Comparison of ENCODE assay signal across 26 cellular contexts in genomic region chr4:173535165-173535737, GRCh38. TPM values are rescaled to one million over a fixed set of nuclear protein-coding genes. Genes with fewer than 3 reads are reported as not detected.
DNase-seq lines count a peak whose midpoint lies in the region; ATAC-seq, FAIRE-seq and TF ChIP-seq lines count a peak whose summit lies in the region.
"Had no signal": no experiment of that assay in that cellular context is flagged by ENCODE, and none has a peak within 500 bp of the region (broad histone marks: within the 10 kb centered on the region; RNA-seq: fewer than 3 reads in every experiment).

No MANE protein-coding gene starts in this region.

- H3K27me3 ChIP-seq in heart right ventricle (peaks cover 0 to 100% (median 67%) of the 10 kb centered on the region in 7 donors), H1 (replicated peaks in 1 of 4; ENCODE audit: control insufficient read depth in 3 of 4, extremely low read depth in 1 of 4, insufficient read depth in 3 of 4, low read length in 3 of 4) (peaks cover 94 to 100% (median 99%) of the 10 kb centered on the region in 4 experiments), muscle layer of colon (ENCODE audit: control insufficient read depth in 1 of 2, insufficient read depth in 2 of 2, low read length in 2 of 2) (peaks cover 0 to 5% of the 10 kb centered on the region in 2 donors)

- H4K8ac ChIP-seq in H1 (ENCODE audit: extremely low read depth, insufficient read depth, low read length) = no peak overlapping the region

- H3K36me3 ChIP-seq in heart right ventricle (no peaks in the 10 kb centered on the region), H1 (ENCODE audit: control insufficient read depth in 2 of 4, insufficient read depth in 4 of 4, low read length in 3 of 4) (peaks cover 0 to 13% (median 0%) of the 10 kb centered on the region in 4 experiments; a peak in 1 of 8 replicates), muscle layer of colon (ENCODE audit: insufficient read depth, low read length) (peaks cover 9% of the 10 kb centered on the region)
- H3K36me3 ChIP-seq: BLaER1, HAP-1 had no signal

- no peak overlapping the region for H2BK15ac ChIP-seq in H1 (ENCODE audit: low read length)

- ATAC-seq in heart right ventricle (no peak), GM21576 (IDR thresholded peaks at IDR 0.05; ENCODE audit: unreplicated experiment) (no peak), HG02973 (IDR thresholded peaks at IDR 0.05; ENCODE audit: unreplicated experiment) (no peak)
- ATAC-seq: CD8-positive, alpha-beta T cell; PC-3 had no signal

- no peak overlapping the region for H2BK120ac ChIP-seq in H1 (replicated peaks; ENCODE audit: low read depth, low read length)

- H4K20me1 ChIP-seq in H1 (replicated peaks in 1 of 2; ENCODE audit: control insufficient read depth in 1 of 2, insufficient read depth in 2 of 2, low read length in 2 of 2) = peaks cover 19 to 42% of the 10 kb centered on the region in 2 experiments
- H4K20me1 ChIP-seq: BLaER1 had no signal

- peak overlapping the region; percentile 39 for H3K27ac Mint-ChIP-seq in type B pancreatic cell
- H3K27ac Mint-ChIP-seq: CD8-positive, alpha-beta T cell had no signal

- TF ChIP-seq EP300 in H1 (IDR thresholded peaks at IDR 0.05; ENCODE audit: borderline replicate concordance in 1 of 2, low read depth in 2 of 2, low read length in 2 of 2) = no peak

- peak overlapping the region; percentile 46 for H3K4me3 Mint-ChIP-seq in type B pancreatic cell
- H3K4me3 Mint-ChIP-seq: CD8-positive, alpha-beta T cell had no signal

- no peak for FAIRE-seq in H1 (lab: Jason Lieb, UNC)
- FAIRE-seq: A204.1, GM12892, GM18507, HTR-8/SVneo had no signal

- TF ChIP-seq CTCF in heart right ventricle (IDR thresholded peaks at IDR 0.05) = no peak
- no peak for TF ChIP-seq CTCF in H1 (IDR thresholded peaks at IDR 0.05; ENCODE audit: control extremely low read depth in 1 of 3, insufficient read depth in 1 of 3, low read depth in 1 of 3, low read length in 3 of 3)
- no peak for TF ChIP-seq CTCF in type B pancreatic cell (conservative IDR thresholded peaks at IDR 0.05)

- no peak overlapping the region for H2BK5ac ChIP-seq in H1 (ENCODE audit: low read depth, low read length)

- no peak overlapping the region for H4K91ac ChIP-seq in H1 (replicated peaks; ENCODE audit: insufficient read length, low read length)

- H3K27me3 Mint-ChIP-seq in type B pancreatic cell = peaks cover 97% of the 10 kb centered on the region

- H3K23ac ChIP-seq in H1 (ENCODE audit: insufficient read length) = no peak overlapping the region

- no peak overlapping the region for H2BK20ac ChIP-seq in H1 (ENCODE audit: low read length)

- POLR2A ChIA-PET in H1 (lab: Charles Lee; ENCODE audit: partially characterized antibody) = interaction anchor here (0.6 kb wide), 1 partner anchor 8 kb away, joined by 3 read pairs; no protein-coding TSS in a partner anchor

- no peak overlapping the region for H3K14ac ChIP-seq in H1 (ENCODE audit: insufficient read length)

- intact Hi-C loops in heart right ventricle (cut with DNase I) = loop anchor here in 7 of 10 donors (5.0 to 10.0 kb wide), 7 partner anchors 42 to 400 kb away; no protein-coding TSS in a partner anchor
- intact Hi-C loops in cardiac septum (cut with DNase I) = loop anchor here (10.0 kb wide), 1 partner anchor 620 kb away; no protein-coding TSS in a partner anchor

- no peaks in the 10 kb centered on the region for H3K9me3 ChIP-seq in heart right ventricle
- H3K9me3 ChIP-seq in H1 (ENCODE audit: insufficient read depth in 2 of 2, low read depth in 1 of 2, low read length in 1 of 2) = no peaks in the 10 kb centered on the region
- H3K9me3 ChIP-seq in muscle layer of colon (ENCODE audit: low read length) = no peaks in the 10 kb centered on the region
- H3K9me3 ChIP-seq: HAP-1 had no signal

- H3K9ac ChIP-seq in H1 (replicated peaks in 1 of 4; ENCODE audit: extremely low read depth in 1 of 4, low read depth in 3 of 4, low read length in 3 of 4) (no peak overlapping the region), muscle layer of colon (ENCODE audit: low read length) (peak overlapping the region; percentile 26)
- H3K9ac ChIP-seq: BLaER1 had no signal

- in situ Hi-C loops in ACHN (cut with HindIII; ENCODE audit: low pct_ligation_motif_present, low pct_unique_long_range_greater_than_20kb, low sequenced_read_pairs) = no loop called here

- H3K27ac ChIP-seq in heart right ventricle = peak overlapping the region; percentile 29 to 97 (median 90)
- no peak overlapping the region for H3K27ac ChIP-seq in H1 (ENCODE audit: low read depth, low read length)
- peak overlapping the region; percentile 35 for H3K27ac ChIP-seq in muscle layer of colon (ENCODE audit: low read depth, low read length)
- H3K27ac ChIP-seq: BLaER1 had no signal

- no peak overlapping the region for H2AFZ ChIP-seq in H1 (ENCODE audit: low read length)

- H4K5ac ChIP-seq in H1 (ENCODE audit: insufficient read length, low read depth, low read length) = no peak overlapping the region

- H3K9me3 Mint-ChIP-seq in type B pancreatic cell = no peaks in the 10 kb centered on the region

- H3K4me3 ChIP-seq in heart right ventricle (peak overlapping the region in 9 of 10 donors; percentile 8 to 90 (median 77)), H1 (ENCODE audit: extremely low read depth in 1 of 4, insufficient read depth in 2 of 4, low read depth in 3 of 4, low read length in 4 of 4) (no peak overlapping the region), muscle layer of colon (ENCODE audit: low read depth in 1 of 2, low read length in 2 of 2) (peak overlapping the region in 1 of 2 donors; percentile 33)
- H3K4me3 ChIP-seq: BLaER1, HAP-1 had no signal

- CTCF ChIA-PET in H1 (lab: Charles Lee; ENCODE audit: partially characterized antibody) = interaction anchor here (1.8 to 4.5 kb wide), 4 partner anchors 12 to 33 kb away, joined by 10 to 28 read pairs (median 14); no protein-coding TSS in a partner anchor

- H3K4me1 ChIP-seq in heart right ventricle (peaks cover 0 to 58% (median 13%) of the 10 kb centered on the region in 9 donors), H1 (replicated peaks in 1 of 4; ENCODE audit: control insufficient read depth in 3 of 4, insufficient read depth in 4 of 4, low read length in 3 of 4) (peaks cover 3 to 19% (median 10%) of the 10 kb centered on the region in 4 experiments), muscle layer of colon (ENCODE audit: insufficient read depth, low read length) (peaks cover 57% of the 10 kb centered on the region)
- H3K4me1 ChIP-seq: BLaER1 had no signal

- TF ChIP-seq RAD21 in H1 (IDR thresholded peaks at IDR 0.05 in 1 of 2, conservative IDR thresholded peaks at IDR 0.05 in 1 of 2; ENCODE audit: low read depth in 2 of 2, low read length in 2 of 2) = no peak

- no peak overlapping the region for H3K18ac ChIP-seq in H1 (ENCODE audit: extremely low read depth, low read length)

- DNase-seq in heart right ventricle = no peak
- no peak for DNase-seq in cardiac septum (ENCODE audit: low spot score)
- DNase-seq in H1 (ENCODE audit: low read depth in 1 of 2, low spot score in 2 of 2) = no peak
- DNase-seq in type B pancreatic cell (ENCODE audit: extremely low spot score, unreplicated experiment) = no peak
- no peak for DNase-seq in ACHN
- DNase-seq: Calu3; CD8-positive, alpha-beta T cell; EL; IMR-90; NCI-H1417; NCI-H187; NCI-H2227 treated with DMSO at 0.1 percent for 48 hours; NCI-H510A treated with DMSO at 0.1 percent for 48 hours; NCI-H774; PC-3; RPMI8226 had no signal

- H3K79me1 ChIP-seq in H1 (ENCODE audit: low read depth, low read length) = no peaks in the 10 kb centered on the region

- no peak overlapping the region for H3K4me2 ChIP-seq in H1 (ENCODE audit: insufficient read depth in 1 of 2, low read depth in 2 of 2, low read length in 2 of 2)
- H3K4me2 ChIP-seq: BLaER1 had no signal

- no peak overlapping the region for H3K4ac ChIP-seq in H1 (replicated peaks; ENCODE audit: insufficient read length, low read depth, low read length)

- no peak for TF ChIP-seq POLR2A in H1 (IDR thresholded peaks at IDR 0.05; ENCODE audit: control extremely low read depth in 1 of 2, low read depth in 2 of 2, low read length in 2 of 2)

- no peaks in the 10 kb centered on the region for H3K79me2 ChIP-seq in H1 (ENCODE audit: control insufficient read depth in 1 of 2, insufficient read depth in 2 of 2, low read length in 2 of 2)

- WGBS in heart right ventricle, 2 donors = 45 to 51% methylated on average over 8 of the region's 8 CpGs
- WGBS in H1 (ENCODE audit: extremely low coverage in 1 of 2, insufficient coverage in 1 of 2, insufficient read length in 1 of 2, insufficient replicate concordance in 2 of 2, low coverage in 1 of 2, low lambda C conversion rate in 2 of 2, missing lambda C conversion rate in 1 of 2), 2 experiments = 24% methylated on average over 8 of the region's 8 CpGs; no CpG with 5 or more reads in 1 of the 2 experiments

- H3K4me1 Mint-ChIP-seq in type B pancreatic cell (ENCODE audit: unreplicated experiment) = peaks cover 24% of the 10 kb centered on the region

- peaks cover 5% of the 10 kb centered on the region; the same call in 1 of the 2 replicates for H3K23me2 ChIP-seq in H1 (ENCODE audit: low read depth, low read length)

- no peak overlapping the region for H2AK5ac ChIP-seq in H1 (ENCODE audit: low read depth, low read length)

- H3K36me3 Mint-ChIP-seq in type B pancreatic cell = peaks cover 4% of the 10 kb centered on the region
- H3K36me3 Mint-ChIP-seq: CD8-positive, alpha-beta T cell had no signal

- no peak overlapping the region for H2BK12ac ChIP-seq in H1 (ENCODE audit: low read depth, low read length)

- no peak overlapping the region for H3K56ac ChIP-seq in H1 (replicated peaks; ENCODE audit: insufficient read length, low read depth, low read length)

TF ChIP-seq in H1, 55 proteins besides CTCF, POLR2A, EP300 and RAD21 (continues in another document):
- TF ChIP-seq EZH2 (IDR thresholded peaks at IDR 0.05; ENCODE audit: low read depth, low read length, severe bottlenecking) = peak; percentile 83
- no peak for TF ChIP-seq YY1 (IDR thresholded peaks at IDR 0.05; ENCODE audit: low read depth, low read length)
- no peak for TF ChIP-seq BACH1 (IDR thresholded peaks at IDR 0.05; ENCODE audit: low read length)
- TF ChIP-seq CBX5 (IDR thresholded peaks at IDR 0.05; ENCODE audit: low read depth, low read length) = no peak
- peak; percentile 72 for TF ChIP-seq SUZ12 (IDR thresholded peaks at IDR 0.05; ENCODE audit: low read length)

RNA-seq across cellular contexts. Expression of gene HAND2, which starts 5.2 kb away (rescaled TPM):
- total RNA-seq in heart right ventricle (100 to 1,000 TPM in 7 of 10 donors, 10 to 100 TPM in 3; 64.6 to 196 (median 130) TPM), cardiac septum (161 TPM), type B pancreatic cell (ENCODE audit: low replicate concordance) (8.3 and 40.3 TPM in 2 replicates)
- polyA plus RNA-seq in heart right ventricle (10 to 100 TPM; 48.6 to 90.7 TPM), H1 (2011; rRNA removed) (0.05 TPM in 1 of 2 replicates, not detected in the other)
- total RNA-seq in H1 (2021; fragmentation: NEBNext Ultra II Directional; extraction: Animal tissue kit (Norgen Biotek cat#: 25700)) = not detected in 2 replicates
- polyA plus RNA-seq in H1 (2011; cell fraction: cytosol; rRNA removed) = 0.04 TPM
- polyA plus RNA-seq in H1 (2011; cell fraction: nucleus; rRNA removed) = not detected
- polyA plus RNA-seq in H1 (2012, experiment 1 of 2) = 0.05 to 0.37 TPM in 2 of 4 replicates, not detected in the others
- polyA plus RNA-seq in H1 (2012, experiment 2 of 2) = 0.47 TPM
- 0.04 TPM for polyA plus RNA-seq in H1 (2013, experiment 1 of 2)
- polyA plus RNA-seq in H1 (2013, experiment 2 of 2) = not detected
- not detected in 2 replicates for polyA minus RNA-seq in H1 (2011; rRNA and poly(A)+ RNA removed)
- polyA minus RNA-seq in H1 (2011; cell fraction: cytosol; rRNA and poly(A)+ RNA removed) = not detected
- not detected for polyA minus RNA-seq in H1 (2011; cell fraction: nucleus; rRNA and poly(A)+ RNA removed)
- total RNA-seq: CD8-positive, alpha-beta T cell; M059J; PC-3 had no signal

Comparison
In these comparisons a context has a peak if more than half of its experiments do, and no peak if none do; other contexts are left out.
1. H3K4me3 ChIP-seq: peak in heart right ventricle (9 of 10); none in H1 (0 of 4).